ENCODE assay signal across 34 cellular contexts in the genomic region with DNA sequence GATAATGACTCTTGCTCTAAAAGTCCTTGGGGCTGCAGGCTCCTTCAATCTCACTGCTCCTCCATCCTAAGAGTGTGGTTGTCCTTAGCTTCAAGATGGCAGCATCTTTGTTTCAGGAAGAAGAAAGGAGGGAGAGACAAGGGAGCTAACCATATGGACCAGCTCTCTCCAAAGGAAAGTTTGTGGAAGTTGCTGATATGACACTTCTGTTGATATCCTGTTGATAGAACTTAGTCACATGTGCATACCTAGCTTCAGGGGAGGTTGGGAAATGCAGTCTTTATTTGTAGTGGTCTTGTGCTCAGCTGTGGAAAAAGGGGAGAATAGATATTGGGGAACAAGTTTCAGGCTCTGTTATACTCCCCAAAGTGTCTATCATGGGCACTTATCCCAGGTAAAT.
"Had no signal": no experiment of that assay in that cellular context is flagged by ENCODE, and none has a peak within 500 bp of the region (broad histone marks: within the 10 kb centered on the region; RNA-seq: fewer than 3 reads in every experiment).

No MANE protein-coding gene starts in this region.

- H3K27ac ChIP-seq: adrenal gland, body of pancreas, brain microvascular endothelial cell, breast epithelium, VCaP had no signal

- FAIRE-seq: astrocyte, TTC549 had no signal

- H3K4me1 ChIP-seq: adrenal gland, breast epithelium had no signal

- H3K4me3 ChIP-seq: adrenal gland, body of pancreas, breast epithelium had no signal

- DNase-seq: activated B cell treated with CpG ODN at 0.5 μM for 24 hours; activated CD4-positive, alpha-beta memory T cell treated with anti-CD3 and anti-CD28 coated beads for 36 hours; activated CD4-positive, alpha-beta T cell treated with anti-CD3 and anti-CD28 coated beads for 4 hours; activated CD4-positive, alpha-beta T cell treated with anti-CD3 and anti-CD28 coated beads, Interleukin-2, amount 10 ng/mL, durations not matched to agents 24 days and 14 days; activated CD4-positive, alpha-beta T cell treated with anti-CD3 and anti-CD28 coated beads, Interleukin-2, amount 50 U/mL, for 1 hour; activated CD4-positive, alpha-beta T cell treated with anti-CD3 and anti-CD28 coated beads, Interleukin-2, amount 50 U/mL, for 4 hours; activated CD4-positive, CD25-positive, alpha-beta regulatory T cell treated with anti-CD3 and anti-CD28 coated beads, Interleukin-2, amount 50 U/mL, for 72 hours; activated CD8-positive, alpha-beta memory T cell treated with anti-CD3 and anti-CD28 coated beads, Interleukin-2, amount 50 U/mL, for 4 hours; activated CD8-positive, alpha-beta T cell treated with anti-CD3 and anti-CD28 coated beads for 36 hours; activated effector memory CD4-positive, alpha-beta T cell treated with anti-CD3 and anti-CD28 coated beads, Interleukin-2, amount 50 U/mL, for 16 hours; activated gamma-delta T cell treated with Interleukin-2 at 50 U/mL for 16 hours; activated naive CD4-positive, alpha-beta T cell; activated naive CD4-positive, alpha-beta T cell treated with anti-CD3 and anti-CD28 coated beads for 36 hours; activated naive CD4-positive, alpha-beta T cell treated with anti-CD3 and anti-CD28 coated beads, Interleukin-2, amount 50 U/mL, for 16 hours; activated naive CD8-positive, alpha-beta T cell treated with anti-CD3 and anti-CD28 coated beads for 36 hours; activated T-cell treated with anti-CD3 and anti-CD28 coated beads for 4 hours; activated T-cell treated with anti-CD3 and anti-CD28 coated beads, Interleukin-2, amount 50 U/mL, for 1 hour; activated T-cell treated with anti-CD3 and anti-CD28 coated beads, Interleukin-2, amount 50 U/mL, for 4 hours; activated T-cell treated with anti-CD3 and anti-CD28 coated beads, Interleukin-2, amount 50 U/mL, for 72 hours; adrenal gland; amniotic stem cell; aorta; body of pancreas; brain microvascular endothelial cell; central memory CD4-positive, alpha-beta T cell; T-helper 1 cell; T-helper 2 cell; T-helper 9 cell had no signal

- ATAC-seq: activated CD8-positive, alpha-beta T cell treated with anti-CD3 and anti-CD28 coated beads for 36 hours; activated naive CD4-positive, alpha-beta T cell treated with anti-CD3 and anti-CD28 coated beads, Interleukin-2, amount 50 U/mL, for 72 hours; activated T-cell treated with anti-CD3 and anti-CD28 coated beads, Interleukin-2, amount 50 U/mL, for 4 hours; activated T-cell treated with anti-CD3 and anti-CD28 coated beads, Interleukin-2, amount 50 U/mL, for 72 hours; activated T-helper 17 cell treated with anti-CD3 and anti-CD28 coated beads, Interleukin-2, amount 50 U/mL, for 72 hours; body of pancreas had no signal

- H3K36me3 ChIP-seq: adrenal gland, brain microvascular endothelial cell, breast epithelium had no signal

- H3K9me3 ChIP-seq: adrenal gland, body of pancreas, breast epithelium had no signal

- H3K27me3 ChIP-seq: adrenal gland, body of pancreas, brain microvascular endothelial cell, breast epithelium had no signal
